8 cellular contexts compared by ENCODE assay signal in the genomic region with DNA sequence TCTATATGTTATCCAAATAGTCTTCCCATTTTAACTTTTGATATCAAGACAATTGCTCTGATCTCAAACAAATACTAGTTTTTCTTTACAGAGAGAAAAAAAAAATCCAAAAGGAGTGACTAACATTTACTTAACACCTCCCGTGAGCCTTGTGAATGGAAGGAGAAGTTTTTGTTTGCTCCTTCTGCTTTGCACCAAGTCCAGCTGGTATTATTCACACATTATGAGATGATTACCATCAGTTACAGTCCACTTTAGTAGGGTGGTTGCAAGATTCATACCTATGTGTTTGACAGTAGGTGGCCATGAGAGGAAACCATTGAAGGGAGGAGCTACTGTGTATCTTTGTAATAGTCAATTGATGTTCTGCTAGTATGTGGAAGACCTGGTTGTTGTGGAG.
"Had no signal": no experiment of that assay in that cellular context is flagged by ENCODE, and none has a peak within 500 bp of the region (broad histone marks: within the 10 kb centered on the region; RNA-seq: fewer than 3 reads in every experiment).

No MANE protein-coding gene starts in this region.

- FAIRE-seq: G401.6, GM12878, GM12891, GM12892, GM18507, GM19239 had no signal

- ATAC-seq: GM12878 had no signal

- DNase-seq: GDM1, GF-D8 had no signal

- H3K4me3 ChIP-seq: GM12878 had no signal
